Comparison of ENCODE assay signal across 25 cellular contexts in the genomic region with DNA sequence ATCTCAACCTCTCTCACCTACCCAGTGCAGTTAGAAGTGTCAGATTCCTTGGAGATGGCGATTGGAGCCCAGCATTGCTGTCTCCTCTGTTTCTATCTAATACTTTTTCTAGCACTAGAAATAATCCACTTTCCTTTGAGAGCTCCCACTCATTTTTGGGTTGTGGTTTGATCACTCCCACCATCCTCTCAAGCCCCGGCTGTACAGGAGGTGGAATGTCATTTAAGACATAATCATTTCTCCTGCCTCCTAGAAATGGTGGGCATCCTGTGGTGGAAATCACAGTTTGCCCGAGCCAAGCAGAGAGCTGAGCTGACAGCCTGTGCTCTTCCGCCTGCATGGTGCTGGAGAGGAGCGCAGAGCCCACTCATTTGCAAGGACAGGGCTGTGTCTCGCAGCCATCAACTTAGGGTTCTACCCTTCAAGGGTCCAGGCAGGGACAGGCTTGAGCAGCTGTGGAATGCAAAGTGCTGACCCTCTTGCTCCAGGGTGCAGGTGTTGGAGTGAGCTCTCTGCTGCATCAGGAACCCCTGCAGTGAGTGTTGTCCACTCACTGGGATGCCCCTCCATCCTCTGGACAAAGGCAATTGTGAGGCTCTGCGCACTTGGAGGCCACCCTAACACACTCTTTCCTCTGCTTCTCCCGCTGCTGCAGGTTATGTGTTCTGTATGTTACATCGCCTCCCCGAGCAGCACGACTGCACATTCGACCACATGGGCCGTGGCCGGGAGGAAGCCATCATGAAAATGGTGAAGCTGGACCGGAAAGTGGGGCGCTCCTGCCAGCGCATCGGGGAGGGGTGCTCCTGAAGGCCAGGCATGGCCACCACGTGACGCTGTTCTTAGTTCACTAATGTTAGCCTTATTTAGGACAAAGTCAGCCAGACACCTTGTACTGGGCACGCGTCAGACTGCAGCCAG.
DNase-seq lines count a peak whose midpoint lies in the region; ATAC-seq and TF ChIP-seq lines count a peak whose summit lies in the region.
"Had no signal": no experiment of that assay in that cellular context is flagged by ENCODE, and none has a peak within 500 bp of the region (broad histone marks: within the 10 kb centered on the region; RNA-seq: fewer than 3 reads in every experiment).

No MANE protein-coding gene starts in this region.

- H3K9me3 ChIP-seq in HEK293 (ENCODE audit: control insufficient read depth, insufficient read depth, low read depth, low read length): no peaks in the 10 kb centered on the region
- H3K9me3 ChIP-seq: A549; BLaER1 treated with 17β-estradiol and CSF1 and Interleukin-3, amounts not matched to agents 10 nM and 100 nM; MG63; SJSA1 had no signal

- POLR2A ChIA-PET in HEK293 (lab: Yijun Ruan, JAX): no interaction called here

- no peak for ATAC-seq in GM21529 (IDR thresholded peaks at IDR 0.05; ENCODE audit: unreplicated experiment)
- ATAC-seq: A549, HCT116 had no signal

- CTCF ChIA-PET in HEK293 (lab: Yijun Ruan, JAX): no interaction called here

- TF ChIP-seq CTCF in HEK293 (tag by site-specific recombination; IDR thresholded peaks at IDR 0.05) (no peak), coronary artery (IDR thresholded peaks at IDR 0.05) (no peak), type B pancreatic cell (conservative IDR thresholded peaks at IDR 0.05) (no peak)

- H3K4me1 Mint-ChIP-seq in type B pancreatic cell (ENCODE audit: unreplicated experiment): peaks cover 32% of the 10 kb centered on the region

- H3K36me3 ChIP-seq in HEK293 (ENCODE audit: control insufficient read depth in 2 of 2, insufficient read depth in 1 of 2, low read length in 2 of 2): peaks cover 0 to 9% of the 10 kb centered on the region in 2 experiments; a peak in 1 of 3 replicates

- DNase-seq in coronary artery (ENCODE audit: low spot score): peak; percentile 57
- peak; percentile 75 for DNase-seq in mesenteric fat pad (ENCODE audit: low spot score)
- DNase-seq in type B pancreatic cell (ENCODE audit: extremely low spot score, unreplicated experiment): peak; percentile 44
- no peak for DNase-seq in nucleus accumbens (lab: John Stamatoyannopoulos, UW)
- DNase-seq in ecto neural progenitor cell (ENCODE audit: low spot score): no peak
- DNase-seq: AML-193; CD4-positive, alpha-beta memory T cell; COR-L47; DMS53; GOT3; KG1; MG63; NCI-H1105 treated with DMSO at 0.1 percent for 48 hours; NCI-H146; NCI-H1930; NCI-H2107; NCI-H526 treated with DMSO at 0.1 percent for 48 hours; PC-9; Right ventricle myocardium superior had no signal

- H3K4me1 ChIP-seq in HEK293 (ENCODE audit: control insufficient read depth, insufficient read depth, low read length): no peaks in the 10 kb centered on the region

- H3K36me3 Mint-ChIP-seq in type B pancreatic cell: peaks cover 6% of the 10 kb centered on the region

- no peaks in the 10 kb centered on the region for H3K27me3 Mint-ChIP-seq in type B pancreatic cell
- H3K27me3 Mint-ChIP-seq: CD4-positive, alpha-beta memory T cell had no signal

- H3K27ac Mint-ChIP-seq in type B pancreatic cell: no peak overlapping the region

- H3K9me3 Mint-ChIP-seq in type B pancreatic cell: no peaks in the 10 kb centered on the region

- no peak overlapping the region for H3K4me3 Mint-ChIP-seq in type B pancreatic cell
- H3K4me3 Mint-ChIP-seq: CD4-positive, alpha-beta memory T cell had no signal

- H3K27ac ChIP-seq in HEK293 (ENCODE audit: extremely low read depth, low read depth, low read length): no peak overlapping the region
- no peak overlapping the region for H3K27ac ChIP-seq in coronary artery
- H3K27ac ChIP-seq: A549, PC-9, SJSA1 had no signal

- H3K4me3 ChIP-seq in HEK293 (ENCODE audit: low read depth, low read length) (no peak overlapping the region), coronary artery (no peak overlapping the region)
- H3K4me3 ChIP-seq: A549; BLaER1 treated with 17β-estradiol and CSF1 and Interleukin-3, amounts not matched to agents 10 nM and 100 nM; MG63; PC-9; SJSA1 had no signal

TF ChIP-seq in HEK293, 187 proteins besides CTCF, POLR2A, EP300 and RAD21:
- peak; percentile 38; the same call in 1 of the 2 replicates for TF ChIP-seq EGR2 (tag by site-specific recombination; IDR thresholded peaks at IDR 0.05; ENCODE audit: low read depth)
- no peak for TF ChIP-seq ZNF514 (tag by site-specific recombination; IDR thresholded peaks at IDR 0.05)

Comparison
In these comparisons a context has a peak if more than half of its experiments do, and no peak if none do; other contexts are left out.
1. DNase-seq: peak in coronary artery (single experiment), mesenteric fat pad (single experiment) and type B pancreatic cell (single experiment); none in nucleus accumbens (0 of 56) and ecto neural progenitor cell (single experiment).